ENCODE assay signal across 10 cellular contexts in genomic region chr17:78355045-78355641, GRCh38. TPM values are rescaled to one million over a fixed set of nuclear protein-coding genes. Genes with fewer than 3 reads are reported as not detected.
DNase-seq lines count a peak whose midpoint lies in the region; ATAC-seq and TF ChIP-seq lines count a peak whose summit lies in the region.
"Had no signal": no experiment of that assay in that cellular context is flagged by ENCODE, and none has a peak within 500 bp of the region (broad histone marks: within the 10 kb centered on the region; RNA-seq: fewer than 3 reads in every experiment).

No MANE protein-coding gene starts in this region.

- TF ChIP-seq CTCF in tibial nerve (IDR thresholded peaks at IDR 0.05) = no peak

- peak overlapping the region; percentile 92 for H3K27ac Mint-ChIP-seq in activated naive CD8-positive, alpha-beta T cell treated with anti-CD3 and anti-CD28 coated beads for 36 hours

- 71 to 73% methylated on average over 8 of the region's 9 CpGs for WGBS in mesodermal cell (ENCODE audit: insufficient coverage in 2 of 2), 2 experiments
- 78 to 85% methylated on average over 9 of the region's 9 CpGs for WGBS in tibial nerve, 2 donors

- H3K4me1 Mint-ChIP-seq in activated naive CD8-positive, alpha-beta T cell treated with anti-CD3 and anti-CD28 coated beads for 36 hours = peaks cover 60% of the 10 kb centered on the region

- peak overlapping the region; percentile 64 for H3K4me3 Mint-ChIP-seq in activated naive CD8-positive, alpha-beta T cell treated with anti-CD3 and anti-CD28 coated beads for 36 hours

- no peak overlapping the region for H3K4me3 ChIP-seq in mesodermal cell (ENCODE audit: extremely low read depth, insufficient read depth, low read length, poor library complexity, severe bottlenecking)
- H3K4me3 ChIP-seq in tibial nerve = no peak overlapping the region

- no peaks in the 10 kb centered on the region for H3K27me3 ChIP-seq in tibial nerve

- H3K27me3 Mint-ChIP-seq in activated naive CD8-positive, alpha-beta T cell treated with anti-CD3 and anti-CD28 coated beads for 36 hours = no peaks in the 10 kb centered on the region

- peaks cover 24% of the 10 kb centered on the region for H3K36me3 Mint-ChIP-seq in activated naive CD8-positive, alpha-beta T cell treated with anti-CD3 and anti-CD28 coated beads for 36 hours

- H3K27ac ChIP-seq in mesodermal cell (ENCODE audit: low read depth, low read length, severe bottlenecking) (peak overlapping the region; percentile 57), tibial nerve (peak overlapping the region in 3 of 4 donors; percentile 96)

- DNase-seq in activated gamma-delta T cell treated with Interleukin-2 at 50 U/mL for 16 hours (peak; percentile 44), activated gamma-delta T cell (lab: John Stamatoyannopoulos, UW) (no peak), tibial nerve (ENCODE audit: low spot score in 2 of 2) (no peak), dermis blood vessel endothelial cell (no peak), GM19240 (ENCODE audit: insufficient read length, low spot score) (no peak)
- DNase-seq in activated naive CD8-positive, alpha-beta T cell treated with anti-CD3 and anti-CD28 coated beads for 36 hours = peak; percentile 46
- DNase-seq: H7 had no signal

- no peak for ATAC-seq in GM19463 (IDR thresholded peaks at IDR 0.05; ENCODE audit: unreplicated experiment)
- ATAC-seq: right cardiac atrium had no signal

- H3K9me3 ChIP-seq in mesodermal cell (ENCODE audit: control insufficient read depth, low read length) = no peaks in the 10 kb centered on the region
- no peaks in the 10 kb centered on the region for H3K9me3 ChIP-seq in tibial nerve

- H3K4me1 ChIP-seq in mesodermal cell (ENCODE audit: control insufficient read depth, insufficient read depth, low read length, poor library complexity, severe bottlenecking) = peaks cover 58% of the 10 kb centered on the region
- H3K4me1 ChIP-seq in tibial nerve = peaks cover 3 to 86% (median 61%) of the 10 kb centered on the region in 4 donors

- TF ChIP-seq POLR2A in tibial nerve (IDR thresholded peaks at IDR 0.05) = no peak

- H3K9me3 Mint-ChIP-seq in activated naive CD8-positive, alpha-beta T cell treated with anti-CD3 and anti-CD28 coated beads for 36 hours = no peaks in the 10 kb centered on the region

- no peak for TF ChIP-seq EP300 in tibial nerve (IDR thresholded peaks at IDR 0.05)

- H3K36me3 ChIP-seq in mesodermal cell (ENCODE audit: control insufficient read depth, insufficient read depth, low read length) = peaks cover 43% of the 10 kb centered on the region
- H3K36me3 ChIP-seq in tibial nerve = peaks cover 0 to 36% (median 6%) of the 10 kb centered on the region in 3 donors

RNA-seq across cellular contexts. Expression of gene SOCS3, which starts 4.7 kb away (rescaled TPM):
- 10 to 100 TPM; 16.6 to 17.9 TPM for total RNA-seq in activated naive CD8-positive, alpha-beta T cell treated with anti-CD3 and anti-CD28 coated beads for 36 hours
- 37.6 TPM for polyA plus RNA-seq in mesodermal cell (2013, experiment 1 of 2)
- 29.9 TPM for polyA plus RNA-seq in mesodermal cell (2013, experiment 2 of 2)
- 10 to 100 TPM; 23.7 to 76.5 (median 59.7) TPM for total RNA-seq in tibial nerve
- 46.4 and 130 TPM in 2 replicates for total RNA-seq in dermis blood vessel endothelial cell

RNA-seq across cellular contexts. Expression of gene PGS1, which starts 23.3 kb away (rescaled TPM):
- total RNA-seq in activated naive CD8-positive, alpha-beta T cell treated with anti-CD3 and anti-CD28 coated beads for 36 hours = 10 to 100 TPM; 39.1 to 43.7 TPM
- polyA plus RNA-seq in mesodermal cell (2013, experiment 1 of 2) = 36.8 TPM
- polyA plus RNA-seq in mesodermal cell (2013, experiment 2 of 2) = 28.0 TPM
- total RNA-seq in tibial nerve = 100 to 1,000 TPM in 1 of 4 donors, 10 to 100 TPM in 3; 41.9 to 105 (median 53.2) TPM
- total RNA-seq in dermis blood vessel endothelial cell = 38.1 and 66.9 TPM in 2 replicates

Comparison
In these comparisons a context has a peak if more than half of its experiments do, and no peak if none do; other contexts are left out.
1. DNase-seq: peak in activated gamma-delta T cell treated with Interleukin-2 at 50 U/mL for 16 hours (single experiment) and activated naive CD8-positive, alpha-beta T cell treated with anti-CD3 and anti-CD28 coated beads for 36 hours (single experiment); none in activated gamma-delta T cell (single experiment), tibial nerve (0 of 2), dermis blood vessel endothelial cell (single experiment) and GM19240 (single experiment).